ENCODE assay signal across 18 cellular contexts in the genomic region with DNA sequence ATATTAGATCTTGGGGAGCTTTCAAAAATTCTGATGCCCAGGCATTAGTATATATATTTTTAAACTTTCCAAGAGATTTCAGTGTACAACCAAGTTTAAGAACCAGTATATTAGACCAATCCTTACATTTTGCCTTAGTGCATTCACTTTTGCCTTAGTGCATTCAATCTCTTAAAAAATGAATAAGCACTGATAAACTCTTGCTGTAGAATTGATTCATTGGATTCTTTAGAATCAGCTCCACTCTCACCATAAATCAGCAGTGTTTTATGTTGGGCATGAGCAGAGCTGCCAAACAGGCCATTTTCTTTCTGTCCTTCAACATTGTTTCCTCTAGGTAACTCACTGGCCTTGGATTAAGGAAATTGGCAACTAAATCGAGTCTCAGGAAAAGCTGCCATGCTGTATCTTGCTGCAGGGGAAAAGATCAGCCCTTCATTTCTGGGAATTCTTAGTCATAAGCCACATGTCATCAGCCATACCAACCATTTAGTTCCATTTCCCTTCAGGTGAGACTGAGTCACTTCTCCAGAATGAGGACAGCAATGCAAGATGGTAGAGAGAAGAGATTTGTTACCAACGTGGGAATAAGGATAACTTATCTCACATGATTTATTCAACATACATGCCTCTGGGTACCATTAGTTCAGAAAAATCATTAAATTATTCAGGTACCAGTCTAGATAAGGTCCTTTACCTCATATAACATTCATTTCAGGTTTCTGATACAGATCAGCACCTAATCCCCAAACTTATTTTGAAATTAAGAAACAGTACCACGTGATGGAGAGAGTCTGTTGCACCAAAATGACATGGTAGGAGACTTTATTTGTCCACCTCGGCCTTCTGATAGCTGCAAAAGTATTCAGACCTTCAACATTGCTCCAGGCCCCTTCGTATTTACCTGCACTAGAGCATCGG.
DNase-seq lines count a peak whose midpoint lies in the region; FAIRE-seq and TF ChIP-seq lines count a peak whose summit lies in the region.
"Had no signal": no experiment of that assay in that cellular context is flagged by ENCODE, and none has a peak within 500 bp of the region (broad histone marks: within the 10 kb centered on the region; RNA-seq: fewer than 3 reads in every experiment).

No MANE protein-coding gene starts in this region.

- in situ Hi-C loops in mammary epithelial cell (cut with MboI; ENCODE audit: low sequenced_read_pairs in 2 of 2): no loop called here
- in situ Hi-C loops in GM13977 (cut with MboI; ENCODE audit: low pct_unique_long_range_greater_than_20kb, low sequenced_read_pairs, unreplicated experiment): no loop called here

- 63% methylated on average over 6 of the region's 6 CpGs for WGBS in mammary epithelial cell (ENCODE audit: low coverage, missing lambda C conversion rate)

- CTCF ChIA-PET in mammary epithelial cell (lab: Charles Lee; ENCODE audit: low non-redundant PET): no interaction called here

- BruUV-seq in mammary epithelial cell (replicated peaks; lab: Mats Ljungman, UMichigan): TSS peak; percentile 91

- H3K4me1 Mint-ChIP-seq in stimulated activated naive CD8-positive, alpha-beta T cell treated with anti-CD3 and anti-CD28 coated beads, Interleukin-15, Interleukin-2, amounts not matched to agents 100 ng/mL and 50 ng/mL, for 24 hours (ENCODE audit: low read depth): peaks cover 26% of the 10 kb centered on the region
- H3K4me1 Mint-ChIP-seq: activated B cell treated with CpG ODN at 0.5 μM for 24 hours, T-cell had no signal

- H3K9me3 Mint-ChIP-seq in stimulated activated naive CD8-positive, alpha-beta T cell treated with anti-CD3 and anti-CD28 coated beads, Interleukin-15, Interleukin-2, amounts not matched to agents 100 ng/mL and 50 ng/mL, for 24 hours: peaks cover 8% of the 10 kb centered on the region
- H3K9me3 Mint-ChIP-seq: activated B cell treated with CpG ODN at 0.5 μM for 24 hours, T-cell had no signal

- peak overlapping the region; percentile 57 for H2AFZ ChIP-seq in mammary epithelial cell (ENCODE audit: low read depth, low read length)
- H2AFZ ChIP-seq: parathyroid adenoma had no signal

- peak overlapping the region; percentile 58 for H3K27ac ChIP-seq in mammary epithelial cell (ENCODE audit: insufficient read depth, low read depth, low read length)
- H3K27ac ChIP-seq: C4-2B, parathyroid adenoma, transverse colon had no signal

- H3K27me3 ChIP-seq in mammary epithelial cell (ENCODE audit: insufficient read depth, low read length): no peaks in the 10 kb centered on the region
- H3K27me3 ChIP-seq: transverse colon had no signal

- FAIRE-seq in RCC 7860 (lab: Jason Lieb, UNC): peak; percentile 72

- no peaks in the 10 kb centered on the region for H3K36me3 Mint-ChIP-seq in stimulated activated naive CD8-positive, alpha-beta T cell treated with anti-CD3 and anti-CD28 coated beads, Interleukin-15, Interleukin-2, amounts not matched to agents 100 ng/mL and 50 ng/mL, for 24 hours (ENCODE audit: low read depth)
- H3K36me3 Mint-ChIP-seq: T-cell had no signal

- H3K27ac Mint-ChIP-seq in stimulated activated naive CD8-positive, alpha-beta T cell treated with anti-CD3 and anti-CD28 coated beads, Interleukin-15, Interleukin-2, amounts not matched to agents 100 ng/mL and 50 ng/mL, for 24 hours: peak overlapping the region; percentile 86
- H3K27ac Mint-ChIP-seq: activated B cell treated with CpG ODN at 0.5 μM for 24 hours, T-cell had no signal

- dilution Hi-C loops in mammary epithelial cell (cut with HindIII; ENCODE audit: low sequenced_read_pairs): no loop called here

- H3K27me3 Mint-ChIP-seq in stimulated activated naive CD8-positive, alpha-beta T cell treated with anti-CD3 and anti-CD28 coated beads, Interleukin-15, Interleukin-2, amounts not matched to agents 100 ng/mL and 50 ng/mL, for 24 hours: peaks cover 10% of the 10 kb centered on the region
- H3K27me3 Mint-ChIP-seq: activated B cell treated with CpG ODN at 0.5 μM for 24 hours had no signal

- TF ChIP-seq CTCF in mammary epithelial cell (conservative IDR thresholded peaks at IDR 0.05 in 1 of 2, IDR thresholded peaks at IDR 0.05 in 1 of 2; ENCODE audit: extremely low read depth in 1 of 2, insufficient read depth in 1 of 2, low read depth in 1 of 2, low read length in 2 of 2) (no peak), GM13977 (IDR thresholded peaks at IDR 0.05; ENCODE audit: extremely low read depth, insufficient read depth, missing control alignments) (no peak)

- H3K4me1 ChIP-seq in mammary epithelial cell (ENCODE audit: insufficient read depth, low read length): peaks cover 17% of the 10 kb centered on the region
- H3K4me1 ChIP-seq: parathyroid adenoma, transverse colon had no signal

- H3K4me2 ChIP-seq in mammary epithelial cell (ENCODE audit: insufficient read depth, low read depth, low read length): peak overlapping the region; percentile 4

- intact Hi-C loops in mammary epithelial cell (cut with micrococcal nuclease): no loop called here

- H3K4me3 Mint-ChIP-seq in stimulated activated naive CD8-positive, alpha-beta T cell treated with anti-CD3 and anti-CD28 coated beads, Interleukin-15, Interleukin-2, amounts not matched to agents 100 ng/mL and 50 ng/mL, for 24 hours: peak overlapping the region; percentile 52
- H3K4me3 Mint-ChIP-seq: activated B cell treated with CpG ODN at 0.5 μM for 24 hours, T-cell had no signal

- no peaks in the 10 kb centered on the region for H3K36me3 ChIP-seq in mammary epithelial cell (ENCODE audit: insufficient read depth, low read length)
- H3K36me3 ChIP-seq: transverse colon had no signal

- H3K79me2 ChIP-seq in mammary epithelial cell (ENCODE audit: insufficient read depth, low read length): no peaks in the 10 kb centered on the region
- H3K79me2 ChIP-seq: parathyroid adenoma had no signal

- H3K4me3 ChIP-seq in mammary epithelial cell (replicated peaks in 1 of 3; ENCODE audit: insufficient read depth in 1 of 3, low read depth in 2 of 3, low read length in 3 of 3): no peak overlapping the region
- H3K4me3 ChIP-seq: transverse colon had no signal

- peak; percentile 11 for DNase-seq in activated CD4-positive, alpha-beta T cell treated with anti-CD3 and anti-CD28 coated beads for 48 hours
- DNase-seq in activated CD4-positive, alpha-beta T cell treated with anti-CD3 and anti-CD28 coated beads, Interleukin-2, amount 50 U/mL, for 1 hour: no peak
- DNase-seq in RCC 7860 (ENCODE audit: low spot score) (peak; percentile 53), mammary epithelial cell (peak; percentile 83), cerebellum (ENCODE audit: low spot score) (no peak), GM13977 (ENCODE audit: low spot score) (no peak), NCI-H187 (lab: John Stamatoyannopoulos, UW) (no peak)
- DNase-seq: activated B cell treated with CpG ODN at 0.5 μM for 24 hours; amygdala; NCI-H1930; NCI-H524; stimulated activated CD4-positive, alpha-beta T cell treated with anti-CD3 and anti-CD28 coated beads, Interleukin-4, amount 100 ng/mL, for 24 hours; stimulated activated CD8-positive, alpha-beta memory T cell treated with anti-CD3 and anti-CD28 coated beads, Interleukin-4, amount 100 ng/mL, for 48 hours; T-cell; transverse colon had no signal

- no peaks in the 10 kb centered on the region for H4K20me1 ChIP-seq in mammary epithelial cell (ENCODE audit: insufficient read depth, low read length)

- H3K9me3 ChIP-seq in mammary epithelial cell (replicated peaks; ENCODE audit: insufficient read depth, low read length): no peaks in the 10 kb centered on the region
- H3K9me3 ChIP-seq: transverse colon had no signal

- H3K9ac ChIP-seq in mammary epithelial cell (ENCODE audit: insufficient read depth, low read length): no peak overlapping the region
- H3K9ac ChIP-seq: parathyroid adenoma had no signal

Comparison
In these comparisons a context has a peak if more than half of its experiments do, and no peak if none do; other contexts are left out.
1. DNase-seq: peak in activated CD4-positive, alpha-beta T cell treated with anti-CD3 and anti-CD28 coated beads for 48 hours (single experiment), RCC 7860 (single experiment) and mammary epithelial cell (single experiment); none in activated CD4-positive, alpha-beta T cell treated with anti-CD3 and anti-CD28 coated beads, Interleukin-2, amount 50 U/mL, for 1 hour (single experiment), cerebellum (single experiment), GM13977 (single experiment) and NCI-H187 (0 of 2).